In the genomic region with DNA sequence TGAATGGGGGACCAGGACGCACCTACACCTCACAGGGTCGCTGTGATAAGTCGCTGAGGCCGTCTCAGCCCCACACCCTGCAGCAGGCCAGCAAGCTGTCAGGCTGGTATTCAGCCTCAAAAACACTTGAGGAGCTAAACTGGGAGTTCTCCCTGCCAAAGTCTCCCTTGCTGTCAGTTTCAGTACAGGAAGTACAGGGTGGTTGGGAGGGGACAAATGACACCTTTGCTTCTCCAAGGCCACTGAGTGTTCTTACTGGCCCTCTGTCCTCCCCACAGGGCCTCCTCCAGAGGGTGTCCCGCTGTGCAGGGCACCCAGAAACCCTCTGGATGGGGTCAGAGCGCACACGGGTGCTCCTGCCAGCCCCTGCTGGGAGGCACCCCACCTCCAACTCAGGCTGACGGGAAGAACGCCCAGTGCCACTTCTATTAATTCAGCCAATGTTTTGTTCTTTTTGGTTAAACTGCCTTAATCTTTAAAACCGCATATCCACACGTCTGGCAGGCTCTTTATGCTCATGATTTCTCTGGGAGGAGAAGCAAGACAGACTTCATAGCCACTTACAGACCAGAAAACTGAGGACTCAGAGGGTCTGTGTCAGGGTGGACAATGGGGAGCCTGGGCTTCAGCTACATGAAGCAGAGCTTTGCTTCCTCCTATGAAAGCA, we compare ENCODE assay signal across 11 cellular contexts.
DNase-seq lines count a peak whose midpoint lies in the region; ATAC-seq and TF ChIP-seq lines count a peak whose summit lies in the region.
"Had no signal": no experiment of that assay in that cellular context is flagged by ENCODE, and none has a peak within 500 bp of the region (broad histone marks: within the 10 kb centered on the region; RNA-seq: fewer than 3 reads in every experiment).

No MANE protein-coding gene starts in this region.

- CTCF ChIA-PET in activated naive CD4-positive, alpha-beta T cell treated with anti-CD3 and anti-CD28 coated beads, Interleukin-2, amount 10 ng/mL, durations not matched to agents 7 days and 5 days (lab: Charles Lee) = no interaction called here

- H3K9me3 ChIP-seq in muscle layer of duodenum (ENCODE audit: control insufficient read depth in 1 of 2, low read length in 2 of 2) = no peaks in the 10 kb centered on the region
- no peaks in the 10 kb centered on the region for H3K9me3 ChIP-seq in uterus

- no peaks in the 10 kb centered on the region for H3K27me3 ChIP-seq in muscle layer of duodenum (ENCODE audit: low read depth, low read length)
- no peaks in the 10 kb centered on the region for H3K27me3 ChIP-seq in uterus

- peak overlapping the region; percentile 78 to 82 for H3K27ac Mint-ChIP-seq in effector memory CD8-positive, alpha-beta T cell
- H3K27ac Mint-ChIP-seq in activated naive CD4-positive, alpha-beta T cell treated with anti-CD3 and anti-CD28 coated beads, Interleukin-2, amount 10 ng/mL, durations not matched to agents 7 days and 5 days = no peak overlapping the region

- ATAC-seq in Right ventricle myocardium inferior (peak; percentile 64), HG03442 (IDR thresholded peaks at IDR 0.05; ENCODE audit: unreplicated experiment) (no peak)
- ATAC-seq in effector memory CD8-positive, alpha-beta T cell (replicated peaks) = no peak

- intact Hi-C loops in Right ventricle myocardium inferior (cut with DNase I) (loop anchor here (1.0 to 5.0 kb wide), 4 partner anchors 32 to 84 kb away; no protein-coding TSS in a partner anchor), cardiac septum (cut with DNase I) (loop anchor here (5.0 kb wide), 2 partner anchors 53 to 67 kb away; no protein-coding TSS in a partner anchor), uterus (cut with DNase I; ENCODE audit: low total_unique reads) (no loop called here)

- peaks cover 43 to 50% of the 10 kb centered on the region in 2 donors for H3K4me1 Mint-ChIP-seq in effector memory CD8-positive, alpha-beta T cell (ENCODE audit: low read depth in 2 of 2)
- H3K4me1 Mint-ChIP-seq in activated naive CD4-positive, alpha-beta T cell treated with anti-CD3 and anti-CD28 coated beads, Interleukin-2, amount 10 ng/mL, durations not matched to agents 7 days and 5 days = peaks cover 38% of the 10 kb centered on the region

- no peak overlapping the region for H3K4me3 ChIP-seq in muscle layer of duodenum (ENCODE audit: low read depth in 1 of 2, low read length in 2 of 2)
- no peak overlapping the region for H3K4me3 ChIP-seq in uterus

- H3K4me3 Mint-ChIP-seq in effector memory CD8-positive, alpha-beta T cell = no peak overlapping the region
- H3K4me3 Mint-ChIP-seq in activated naive CD4-positive, alpha-beta T cell treated with anti-CD3 and anti-CD28 coated beads, Interleukin-2, amount 10 ng/mL, durations not matched to agents 7 days and 5 days = no peak overlapping the region

- H3K27ac ChIP-seq in muscle layer of duodenum (ENCODE audit: low read length) (peak overlapping the region; percentile 45), uterus (peak overlapping the region; percentile 46 to 71)
- H3K27ac ChIP-seq: parathyroid adenoma had no signal

- TF ChIP-seq POLR2A in uterus (IDR thresholded peaks at IDR 0.05) = no peak

- H3K9me3 Mint-ChIP-seq in effector memory CD8-positive, alpha-beta T cell = no peaks in the 10 kb centered on the region
- no peaks in the 10 kb centered on the region for H3K9me3 Mint-ChIP-seq in activated naive CD4-positive, alpha-beta T cell treated with anti-CD3 and anti-CD28 coated beads, Interleukin-2, amount 10 ng/mL, durations not matched to agents 7 days and 5 days

- no peaks in the 10 kb centered on the region for H3K36me3 Mint-ChIP-seq in effector memory CD8-positive, alpha-beta T cell (ENCODE audit: insufficient read depth)
- H3K36me3 Mint-ChIP-seq in activated naive CD4-positive, alpha-beta T cell treated with anti-CD3 and anti-CD28 coated beads, Interleukin-2, amount 10 ng/mL, durations not matched to agents 7 days and 5 days = peaks cover 3% of the 10 kb centered on the region

- H3K4me1 ChIP-seq in muscle layer of duodenum (ENCODE audit: control insufficient read depth in 1 of 2, insufficient read depth in 2 of 2, low read length in 2 of 2) (peaks cover 31 to 60% of the 10 kb centered on the region in 2 donors), uterus (peaks cover 7 to 16% of the 10 kb centered on the region in 2 donors)

- DNase-seq in Right ventricle myocardium inferior (ENCODE audit: missing footprints) = no peak
- DNase-seq in cardiac septum (ENCODE audit: low spot score) = no peak
- DNase-seq in effector memory CD8-positive, alpha-beta T cell = no peak
- DNase-seq in uterus = no peak
- DNase-seq in 8988T = no peak
- no peak for DNase-seq in activated naive CD4-positive, alpha-beta T cell treated with anti-CD3 and anti-CD28 coated beads, Interleukin-2, amount 10 ng/mL, durations not matched to agents 7 days and 5 days
- DNase-seq: KG1, NCI-H2171 had no signal

- H3K36me3 ChIP-seq in muscle layer of duodenum (ENCODE audit: control insufficient read depth in 1 of 2, insufficient read depth in 2 of 2, low read length in 2 of 2) = no peaks in the 10 kb centered on the region
- H3K36me3 ChIP-seq in uterus = no peaks in the 10 kb centered on the region

- no peak for TF ChIP-seq CTCF in uterus (IDR thresholded peaks at IDR 0.05)

- H3K27me3 Mint-ChIP-seq in effector memory CD8-positive, alpha-beta T cell = no peaks in the 10 kb centered on the region
- H3K27me3 Mint-ChIP-seq in activated naive CD4-positive, alpha-beta T cell treated with anti-CD3 and anti-CD28 coated beads, Interleukin-2, amount 10 ng/mL, durations not matched to agents 7 days and 5 days = no peaks in the 10 kb centered on the region
